In genomic region chr3:122515020-122515468, GRCh38 we compare ENCODE assay signal across 1 cellular context.
TF ChIP-seq lines count a peak whose summit lies in the region.

No MANE protein-coding gene starts in this region.

TF ChIP-seq in K562, 482 proteins besides CTCF, POLR2A, EP300 and RAD21 (continued from another document):
- no peak for TF ChIP-seq CHAMP1 (IDR thresholded peaks at IDR 0.05)
- TF ChIP-seq MBD2 (IDR thresholded peaks at IDR 0.05; ENCODE audit: borderline replicate concordance, low read depth), result no peak
- peak; percentile 54; the same call in 1 of the 2 replicates for TF ChIP-seq MBD1 (CRISPR knock-in tag; IDR thresholded peaks at IDR 0.05)
- no peak for TF ChIP-seq SPI1 (IDR thresholded peaks at IDR 0.05; ENCODE audit: borderline replicate concordance, low read depth, low read length)
- no peak for TF ChIP-seq ZNF232 (CRISPR knock-in tag; IDR thresholded peaks at IDR 0.05)
- no peak for TF ChIP-seq NFXL1 (CRISPR knock-in tag; IDR thresholded peaks at IDR 0.05)
- TF ChIP-seq TAF9B (IDR thresholded peaks at IDR 0.05; ENCODE audit: partially characterized antibody), result no peak
- TF ChIP-seq ZNF445 (CRISPR knock-in tag; IDR thresholded peaks at IDR 0.05; ENCODE audit: low read depth), result no peak
- no peak for TF ChIP-seq NR2C2 (CRISPR knock-in tag; IDR thresholded peaks at IDR 0.05)
- TF ChIP-seq NR2C2 (tag; IDR thresholded peaks at IDR 0.05), result peak; percentile 57
- no peak for TF ChIP-seq GATAD2A (IDR thresholded peaks at IDR 0.05)
TF ChIP-seq in K562: peak in this region for 10.
